In the genomic region with DNA sequence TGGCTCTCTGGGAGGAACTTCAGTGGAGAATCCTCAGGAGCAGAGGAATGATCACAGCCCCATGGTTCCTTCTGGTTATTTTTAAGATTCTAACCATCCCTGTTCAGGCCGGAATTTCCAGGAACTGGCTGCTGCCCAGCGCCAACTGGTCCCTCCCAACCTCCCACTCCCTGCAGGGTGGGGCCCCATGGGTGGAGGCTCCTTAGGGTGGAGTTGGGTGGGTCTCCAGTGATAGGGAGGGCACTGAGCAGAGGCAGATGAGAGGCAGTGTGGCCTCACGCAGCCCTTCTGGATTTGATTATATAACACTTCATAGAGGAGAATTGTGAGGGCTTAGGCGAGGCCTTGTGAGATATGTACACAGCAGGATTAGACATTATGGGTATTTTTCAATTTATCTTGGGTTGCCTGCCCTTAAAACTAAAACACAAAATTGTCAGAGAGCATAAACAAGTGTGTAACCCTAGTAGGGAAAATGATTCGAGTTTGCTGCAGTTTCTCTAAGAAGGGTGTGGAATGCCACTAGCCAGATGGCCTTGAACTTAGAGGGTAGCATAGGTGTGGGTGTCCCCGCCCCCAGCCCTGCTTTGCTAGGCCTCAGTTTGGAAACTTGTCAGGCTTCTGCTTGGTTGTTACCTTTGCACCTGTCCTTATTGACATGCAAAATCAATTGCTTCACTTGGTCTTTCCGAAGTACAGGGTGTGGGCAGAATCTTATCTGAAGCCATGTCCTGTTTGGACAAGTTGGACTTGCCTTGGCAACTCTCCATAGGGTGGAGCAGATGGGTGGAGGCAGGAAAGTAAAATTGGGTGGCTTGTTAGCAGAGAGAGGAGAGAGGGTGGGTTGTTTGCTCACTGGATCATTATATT, we compare ENCODE assay signal across 8 cellular contexts. TPM values are rescaled to one million over a fixed set of nuclear protein-coding genes. Genes with fewer than 3 reads are reported as not detected.
A peak's percentile ranks its signal among the peaks of the same experiment; 100 is the strongest.
DNase-seq lines count a peak whose midpoint lies in the region; ATAC-seq and TF ChIP-seq lines count a peak whose summit lies in the region.

No MANE protein-coding gene starts in this region.

- H3K27ac ChIP-seq in uterus, result peak overlapping the region; percentile 93 to 99

- BruUV-seq in Caco-2 (replicated peaks; lab: Mats Ljungman, UMichigan), result TSS peak; percentile 16

- H3K36me3 Mint-ChIP-seq in Caco-2 (ENCODE audit: insufficient read depth, unreplicated experiment) (no peaks in the 10 kb centered on the region), chondrocyte (ENCODE audit: low read depth) (no peaks in the 10 kb centered on the region)

- no peaks in the 10 kb centered on the region for H3K27me3 ChIP-seq in Caco-2 (replicated peaks; ENCODE audit: control insufficient read depth, insufficient read depth, low read length)
- no peaks in the 10 kb centered on the region for H3K27me3 ChIP-seq in uterus

- POLR2A ChIA-PET in Caco-2 (lab: Charles Lee), result no interaction called here

- peak overlapping the region; percentile 39 for H3K27ac Mint-ChIP-seq in Caco-2 (ENCODE audit: unreplicated experiment)
- peak overlapping the region; percentile 90 for H3K27ac Mint-ChIP-seq in chondrocyte (ENCODE audit: unreplicated experiment)

- H3K4me1 ChIP-seq in Caco-2 (peaks cover 43% of the 10 kb centered on the region), mucosa of descending colon (ENCODE audit: low read depth) (peaks cover 79% of the 10 kb centered on the region), uterus (peaks cover 30 to 56% of the 10 kb centered on the region in 2 donors)

- H3K4me3 ChIP-seq in Caco-2 (ENCODE audit: low read depth, low read length) (no peak overlapping the region), mucosa of descending colon (no peak overlapping the region), uterus (no peak overlapping the region)

- DNase-seq in Caco-2, result peak; percentile 51 to 69
- DNase-seq in NCI-H2196 treated with DMSO at 0.1 percent for 48 hours (lab: John Stamatoyannopoulos, UW; ENCODE audit: unreplicated experiment), result peak; percentile 48
- no peak for DNase-seq in chondrocyte (ENCODE audit: low spot score)
- peak; percentile 92 to 94 (median 93) for DNase-seq in mucosa of descending colon
- DNase-seq in uterus, result peak; percentile 39 to 63

- peak overlapping the region; percentile 39 for H3K4me3 Mint-ChIP-seq in Caco-2 (ENCODE audit: unreplicated experiment)
- H3K4me3 Mint-ChIP-seq in chondrocyte (ENCODE audit: unreplicated experiment), result peak overlapping the region; percentile 11

- no peaks in the 10 kb centered on the region for H3K9me3 ChIP-seq in Caco-2
- no peaks in the 10 kb centered on the region for H3K9me3 ChIP-seq in mucosa of descending colon
- no peaks in the 10 kb centered on the region for H3K9me3 ChIP-seq in uterus

- CTCF ChIA-PET in Caco-2 (lab: Charles Lee), result interaction anchor here (0.6 to 2.2 kb wide), 3 partner anchors 354 to 987 kb away, joined by 5 to 26 read pairs (median 7); a partner anchor contains a TSS

- intact Hi-C loops in Caco-2 (cut with micrococcal nuclease; ENCODE audit: unreplicated experiment), result loop anchor here (1.0 kb wide), 1 partner anchor 52 kb away; no protein-coding TSS in a partner anchor
- intact Hi-C loops in mucosa of descending colon (cut with DNase I, micrococcal nuclease), result loop anchor here (5.0 to 10.0 kb wide), 5 partner anchors 349 to 599 kb away; no protein-coding TSS in a partner anchor
- intact Hi-C loops in uterus (cut with DNase I; ENCODE audit: low total_unique reads), result loop anchor here (10.0 kb wide), 3 partner anchors 349 to 609 kb away; no protein-coding TSS in a partner anchor

- H3K4me1 Mint-ChIP-seq in Caco-2 (ENCODE audit: low read depth, unreplicated experiment) (peaks cover 44% of the 10 kb centered on the region), chondrocyte (ENCODE audit: low read depth) (peaks cover 94% of the 10 kb centered on the region)

- ATAC-seq in mucosa of descending colon (peak; percentile 83), GM21737 (IDR thresholded peaks at IDR 0.05; ENCODE audit: unreplicated experiment) (no peak), GM18858 (IDR thresholded peaks at IDR 0.05; ENCODE audit: unreplicated experiment) (no peak), HG02759 (IDR thresholded peaks at IDR 0.05; ENCODE audit: unreplicated experiment) (no peak)

- no peak for TF ChIP-seq CTCF in Caco-2 (IDR thresholded peaks at IDR 0.05; ENCODE audit: insufficient read depth in 1 of 2, low read depth in 1 of 2, low read length in 1 of 2, severe bottlenecking in 1 of 2, unreplicated experiment in 1 of 2)
- TF ChIP-seq CTCF in chondrocyte (IDR thresholded peaks at IDR 0.05), result no peak
- no peak for TF ChIP-seq CTCF in mucosa of descending colon (IDR thresholded peaks at IDR 0.05)
- TF ChIP-seq CTCF in uterus (IDR thresholded peaks at IDR 0.05), result no peak

- H3K36me3 ChIP-seq in Caco-2 (ENCODE audit: control insufficient read depth, insufficient read depth, low read length), result peaks cover 2% of the 10 kb centered on the region; the same call in 1 of the 2 replicates
- H3K36me3 ChIP-seq in mucosa of descending colon (ENCODE audit: low read depth), result no peaks in the 10 kb centered on the region
- H3K36me3 ChIP-seq in uterus, result no peaks in the 10 kb centered on the region

- no peak for TF ChIP-seq POLR2A in uterus (IDR thresholded peaks at IDR 0.05)

- no peaks in the 10 kb centered on the region for H3K27me3 Mint-ChIP-seq in Caco-2 (ENCODE audit: insufficient read depth, unreplicated experiment)
- H3K27me3 Mint-ChIP-seq in chondrocyte (ENCODE audit: low read depth), result no peaks in the 10 kb centered on the region

- no peaks in the 10 kb centered on the region for H3K9me3 Mint-ChIP-seq in Caco-2 (ENCODE audit: unreplicated experiment)
- H3K9me3 Mint-ChIP-seq in chondrocyte (ENCODE audit: low read depth), result no peaks in the 10 kb centered on the region

RNA-seq across cellular contexts. Expression of a gene that starts 9.3 kb away (rescaled TPM):
- total RNA-seq in Caco-2 (2022), result 33.2 and 34.8 TPM in 2 replicates
- total RNA-seq in chondrocyte, result 26.4 to 27.6 TPM (median 26.7 TPM) in 3 replicates
- total RNA-seq in mucosa of descending colon, result 100 to 1,000 TPM; 102 to 151 (median 128) TPM
- 10 to 100 TPM; 13.8 to 69.0 (median 41.2) TPM for total RNA-seq in uterus
